24 cellular contexts compared by ENCODE assay signal in genomic region chr20:35101620-35102019, GRCh38.
"Had no signal": no experiment of that assay in that cellular context is flagged by ENCODE, and none has a peak within 500 bp of the region (broad histone marks: within the 10 kb centered on the region; RNA-seq: fewer than 3 reads in every experiment).

No MANE protein-coding gene starts in this region.

- H3K9me3 Mint-ChIP-seq: natural killer cell treated with Interleukin-12 subunit alpha and Interleukin-12 subunit beta and Interleukin-15 and Interleukin-18, amount 100 ng/mL, for 72 hours; stimulated activated effector memory CD8-positive, alpha-beta T cell treated with anti-CD3 and anti-CD28 coated beads, Interleukin-12 subunit alpha, Interleukin-12 subunit beta, amount 100 ng/mL, for 72 hours; stimulated activated naive CD8-positive, alpha-beta T cell treated with anti-CD3 and anti-CD28 coated beads, Interleukin-15, amount 100 ng/mL, for 72 hours; type B pancreatic cell had no signal

- H3K4me1 ChIP-seq: pancreas, prostate gland, sigmoid colon, uterus had no signal

- H3K27ac ChIP-seq: left ventricle myocardium inferior, pancreas, prostate gland, sigmoid colon, spleen, tibial nerve, uterus had no signal

- H3K27me3 ChIP-seq: pancreas, sigmoid colon, spleen, tibial nerve, uterus had no signal

- FAIRE-seq: pancreas, small intestine had no signal

- H3K4me3 ChIP-seq: left ventricle myocardium inferior, lung, mucosa of descending colon, pancreas, prostate gland, sigmoid colon, spleen, tibial nerve, uterus had no signal

- DNase-seq: hypothalamus; islet precursor cell; left ventricle myocardium inferior; midbrain; mucosa of descending colon; naive thymus-derived CD4-positive, alpha-beta T cell; pancreas; posterior cingulate gyrus; retina; right cardiac atrium; sigmoid colon; small intestine; spleen; stimulated activated CD4-positive, alpha-beta T cell treated with anti-CD3 and anti-CD28 coated beads, Interleukin-4, amount 100 ng/mL, for 24 hours; stimulated activated naive CD4-positive, alpha-beta T cell treated with Interleukin-2 at 50 U/mL for 16 hours; stimulated activated naive CD8-positive, alpha-beta T cell treated with anti-CD3 and anti-CD28 coated beads, Interleukin-15, amount 100 ng/mL, for 72 hours; substantia nigra; uterus had no signal

- H3K4me3 Mint-ChIP-seq: naive thymus-derived CD4-positive, alpha-beta T cell; natural killer cell treated with Interleukin-12 subunit alpha and Interleukin-12 subunit beta and Interleukin-15 and Interleukin-18, amount 100 ng/mL, for 72 hours; stimulated activated effector memory CD8-positive, alpha-beta T cell treated with anti-CD3 and anti-CD28 coated beads, Interleukin-12 subunit alpha, Interleukin-12 subunit beta, amount 100 ng/mL, for 72 hours; stimulated activated naive CD8-positive, alpha-beta T cell treated with anti-CD3 and anti-CD28 coated beads, Interleukin-15, amount 100 ng/mL, for 72 hours; type B pancreatic cell had no signal

- ATAC-seq: mucosa of descending colon; naive thymus-derived CD4-positive, alpha-beta T cell; natural killer cell treated with Interleukin-12 subunit alpha and Interleukin-12 subunit beta and Interleukin-15 and Interleukin-18, amount 100 ng/mL, for 72 hours; pancreas; right cardiac atrium; stimulated activated effector memory CD8-positive, alpha-beta T cell treated with anti-CD3 and anti-CD28 coated beads, Interleukin-12 subunit alpha, Interleukin-12 subunit beta, amount 100 ng/mL, for 72 hours; stimulated activated naive CD8-positive, alpha-beta T cell treated with anti-CD3 and anti-CD28 coated beads, Interleukin-15, amount 100 ng/mL, for 72 hours had no signal

- H3K4me1 Mint-ChIP-seq: stimulated activated effector memory CD8-positive, alpha-beta T cell treated with anti-CD3 and anti-CD28 coated beads, Interleukin-12 subunit alpha, Interleukin-12 subunit beta, amount 100 ng/mL, for 72 hours; stimulated activated naive CD8-positive, alpha-beta T cell treated with anti-CD3 and anti-CD28 coated beads, Interleukin-15, amount 100 ng/mL, for 72 hours had no signal

- H3K9me3 ChIP-seq: left ventricle myocardium inferior, mucosa of descending colon, pancreas, prostate gland, sigmoid colon, spleen, tibial nerve, uterus had no signal

- H3K27ac Mint-ChIP-seq: naive thymus-derived CD4-positive, alpha-beta T cell; natural killer cell treated with Interleukin-12 subunit alpha and Interleukin-12 subunit beta and Interleukin-15 and Interleukin-18, amount 100 ng/mL, for 72 hours; stimulated activated effector memory CD8-positive, alpha-beta T cell treated with anti-CD3 and anti-CD28 coated beads, Interleukin-12 subunit alpha, Interleukin-12 subunit beta, amount 100 ng/mL, for 72 hours; type B pancreatic cell had no signal

- H3K36me3 ChIP-seq: left ventricle myocardium inferior, pancreas, prostate gland, sigmoid colon, spleen, tibial nerve, uterus had no signal

- H3K27me3 Mint-ChIP-seq: type B pancreatic cell had no signal

- H3K36me3 Mint-ChIP-seq: naive thymus-derived CD4-positive, alpha-beta T cell; natural killer cell treated with Interleukin-12 subunit alpha and Interleukin-12 subunit beta and Interleukin-15 and Interleukin-18, amount 100 ng/mL, for 72 hours; stimulated activated effector memory CD8-positive, alpha-beta T cell treated with anti-CD3 and anti-CD28 coated beads, Interleukin-12 subunit alpha, Interleukin-12 subunit beta, amount 100 ng/mL, for 72 hours; type B pancreatic cell had no signal
